Comparison of ENCODE assay signal across 18 cellular contexts in genomic region chr11:134761926-134762247, GRCh38.
A peak's percentile ranks its signal among the peaks of the same experiment; 100 is the strongest.
DNase-seq lines count a peak whose midpoint lies in the region; ATAC-seq and TF ChIP-seq lines count a peak whose summit lies in the region.
"Had no signal": no experiment of that assay in that cellular context is flagged by ENCODE, and none has a peak within 500 bp of the region (broad histone marks: within the 10 kb centered on the region; RNA-seq: fewer than 3 reads in every experiment).

No MANE protein-coding gene starts in this region.

- peak overlapping the region in 2 of 3 donors; percentile 26 to 46 for H3K4me3 ChIP-seq in liver (ENCODE audit: low read depth in 1 of 3, low read length in 3 of 3)
- peak overlapping the region in 1 of 3 donors; percentile 52 for H3K4me3 ChIP-seq in right lobe of liver
- peak overlapping the region; percentile 22 for H3K4me3 ChIP-seq in lung
- H3K4me3 ChIP-seq in tibial artery, result peak overlapping the region; percentile 19 to 37
- H3K4me3 ChIP-seq: SJCRH30 had no signal

- DNase-seq in right lobe of liver (no peak), lung (ENCODE audit: low spot score) (no peak), tibial artery (no peak), DMS 273 (lab: John Stamatoyannopoulos, UW; ENCODE audit: unreplicated experiment) (no peak)
- DNase-seq in activated T-helper 1 cell treated with anti-CD3 and anti-CD28 coated beads, Interleukin-12 subunit alpha, Interleukin-12 subunit beta, Interleukin-2, Interleukin-4 antibody, amounts not matched to agents 30 ng/mL and 10 ng/mL and 1 ng/mL, durations not matched to agents 14 hours and 24 hours and 36 hours (ENCODE audit: low spot score), result no peak
- DNase-seq: activated naive CD4-positive, alpha-beta T cell treated with anti-CD3 and anti-CD28 coated beads for 36 hours; foreskin fibroblast; KBM-7; left colon; NCI-H2029; NCI-H510A treated with DMSO at 0.1 percent for 48 hours; occipital lobe; SJCRH30; T-helper 9 cell had no signal

- TF ChIP-seq CTCF in liver (IDR thresholded peaks at IDR 0.05; ENCODE audit: low read depth, low read length, missing input control) (no peak), right lobe of liver (IDR thresholded peaks at IDR 0.05) (no peak), lung (IDR thresholded peaks at IDR 0.05; ENCODE audit: control extremely low read depth, extremely low read depth) (no peak), tibial artery (IDR thresholded peaks at IDR 0.05) (no peak)

- H3K36me3 Mint-ChIP-seq in activated T-helper 1 cell treated with anti-CD3 and anti-CD28 coated beads, Interleukin-12 subunit alpha, Interleukin-12 subunit beta, Interleukin-2, Interleukin-4 antibody, amounts not matched to agents 30 ng/mL and 10 ng/mL and 1 ng/mL, durations not matched to agents 14 hours and 24 hours and 36 hours (ENCODE audit: low read depth), result no peaks in the 10 kb centered on the region

- H3K27ac Mint-ChIP-seq in activated T-helper 1 cell treated with anti-CD3 and anti-CD28 coated beads, Interleukin-12 subunit alpha, Interleukin-12 subunit beta, Interleukin-2, Interleukin-4 antibody, amounts not matched to agents 30 ng/mL and 10 ng/mL and 1 ng/mL, durations not matched to agents 14 hours and 24 hours and 36 hours, result no peak overlapping the region
- H3K27ac Mint-ChIP-seq: activated naive CD4-positive, alpha-beta T cell treated with anti-CD3 and anti-CD28 coated beads for 36 hours; B cell had no signal

- H3K27ac ChIP-seq in liver (ENCODE audit: low read depth in 1 of 2, low read length in 2 of 2), result no peak overlapping the region
- H3K27ac ChIP-seq in right lobe of liver, result no peak overlapping the region
- H3K27ac ChIP-seq in lung (ENCODE audit: low read depth in 1 of 2, low read length in 1 of 2), result no peak overlapping the region
- no peak overlapping the region for H3K27ac ChIP-seq in tibial artery
- H3K27ac ChIP-seq: SJCRH30 had no signal

- intact Hi-C loops in right lobe of liver (cut with DNase I) (no loop called here), tibial artery (cut with DNase I; ENCODE audit: low total_unique reads) (no loop called here)
- intact Hi-C loops in activated T-helper 1 cell treated with anti-CD3 and anti-CD28 coated beads, Interleukin-12 subunit alpha, Interleukin-12 subunit beta, Interleukin-2, Interleukin-4 antibody, amounts not matched to agents 30 ng/mL and 10 ng/mL and 1 ng/mL, durations not matched to agents 14 hours and 24 hours and 36 hours (cut with micrococcal nuclease), result no loop called here

- peak overlapping the region; percentile 15 for H3K4me3 Mint-ChIP-seq in activated T-helper 1 cell treated with anti-CD3 and anti-CD28 coated beads, Interleukin-12 subunit alpha, Interleukin-12 subunit beta, Interleukin-2, Interleukin-4 antibody, amounts not matched to agents 30 ng/mL and 10 ng/mL and 1 ng/mL, durations not matched to agents 14 hours and 24 hours and 36 hours
- H3K4me3 Mint-ChIP-seq: activated naive CD4-positive, alpha-beta T cell treated with anti-CD3 and anti-CD28 coated beads for 36 hours; B cell had no signal

- no peak for TF ChIP-seq RAD21 in liver (IDR thresholded peaks at IDR 0.05)

- H3K4me1 ChIP-seq in liver (ENCODE audit: control insufficient read depth in 4 of 4, insufficient read depth in 4 of 4, low read length in 3 of 4) (no peaks in the 10 kb centered on the region), right lobe of liver (no peaks in the 10 kb centered on the region), lung (ENCODE audit: control insufficient read depth in 2 of 2, insufficient read depth in 2 of 2, low read length in 2 of 2) (no peaks in the 10 kb centered on the region), tibial artery (no peaks in the 10 kb centered on the region)
- H3K4me1 ChIP-seq: SJCRH30 had no signal

- no peak for ATAC-seq in right lobe of liver
- ATAC-seq in lung (ENCODE audit: insufficient read depth, low FRiP score), result no peak
- ATAC-seq in GM21515 (IDR thresholded peaks at IDR 0.05; ENCODE audit: unreplicated experiment), result no peak
- ATAC-seq in GM21423 (IDR thresholded peaks at IDR 0.05; ENCODE audit: unreplicated experiment), result no peak
- ATAC-seq: left colon had no signal

- no peak for TF ChIP-seq POLR2A in right lobe of liver (IDR thresholded peaks at IDR 0.05)

- no peak overlapping the region for H3K9ac ChIP-seq in liver (ENCODE audit: low read depth in 1 of 2, low read length in 2 of 2)

- H3K36me3 ChIP-seq in liver (ENCODE audit: control insufficient read depth in 4 of 4, insufficient read depth in 3 of 4, low read depth in 1 of 4, low read length in 3 of 4) (no peaks in the 10 kb centered on the region), right lobe of liver (no peaks in the 10 kb centered on the region), lung (ENCODE audit: control insufficient read depth in 2 of 2, insufficient read depth in 2 of 2, low read length in 2 of 2) (no peaks in the 10 kb centered on the region), tibial artery (no peaks in the 10 kb centered on the region)
- H3K36me3 ChIP-seq: SJCRH30 had no signal

- H3K9me3 Mint-ChIP-seq in activated T-helper 1 cell treated with anti-CD3 and anti-CD28 coated beads, Interleukin-12 subunit alpha, Interleukin-12 subunit beta, Interleukin-2, Interleukin-4 antibody, amounts not matched to agents 30 ng/mL and 10 ng/mL and 1 ng/mL, durations not matched to agents 14 hours and 24 hours and 36 hours, result peaks cover 2% of the 10 kb centered on the region

- no peaks in the 10 kb centered on the region for H3K4me1 Mint-ChIP-seq in activated T-helper 1 cell treated with anti-CD3 and anti-CD28 coated beads, Interleukin-12 subunit alpha, Interleukin-12 subunit beta, Interleukin-2, Interleukin-4 antibody, amounts not matched to agents 30 ng/mL and 10 ng/mL and 1 ng/mL, durations not matched to agents 14 hours and 24 hours and 36 hours (ENCODE audit: low read depth)
- H3K4me1 Mint-ChIP-seq: B cell had no signal

- no peaks in the 10 kb centered on the region for H3K9me3 ChIP-seq in liver (ENCODE audit: control insufficient read depth in 4 of 4, low read length in 3 of 4)
- H3K9me3 ChIP-seq in right lobe of liver, result no peaks in the 10 kb centered on the region
- peaks cover 0 to 8% of the 10 kb centered on the region in 2 donors for H3K9me3 ChIP-seq in lung (ENCODE audit: control insufficient read depth in 2 of 2, insufficient read depth in 1 of 2, low read length in 1 of 2)
- no peaks in the 10 kb centered on the region for H3K9me3 ChIP-seq in tibial artery
- H3K9me3 ChIP-seq: SJCRH30 had no signal

- 65% methylated on average over 20 of the region's 20 CpGs for WGBS in liver
- WGBS in right lobe of liver (ENCODE audit: insufficient coverage, low coverage, low lambda C conversion rate, missing lambda C conversion rate), result 89% methylated on average over 12 of the region's 20 CpGs
- 80 to 83% methylated on average over 19 to 20 of the region's 20 CpGs for WGBS in lung, 2 donors

- H3K27me3 ChIP-seq in liver (ENCODE audit: control insufficient read depth in 4 of 4, insufficient read depth in 4 of 4, low read length in 3 of 4), result peaks cover 0 to 3% (median 0%) of the 10 kb centered on the region in 4 donors
- H3K27me3 ChIP-seq in right lobe of liver, result no peaks in the 10 kb centered on the region
- no peaks in the 10 kb centered on the region for H3K27me3 ChIP-seq in lung (ENCODE audit: control insufficient read depth, insufficient read depth)
- no peaks in the 10 kb centered on the region for H3K27me3 ChIP-seq in tibial artery

- no peaks in the 10 kb centered on the region for H3K27me3 Mint-ChIP-seq in activated T-helper 1 cell treated with anti-CD3 and anti-CD28 coated beads, Interleukin-12 subunit alpha, Interleukin-12 subunit beta, Interleukin-2, Interleukin-4 antibody, amounts not matched to agents 30 ng/mL and 10 ng/mL and 1 ng/mL, durations not matched to agents 14 hours and 24 hours and 36 hours (ENCODE audit: insufficient read depth)

TF ChIP-seq in liver, 16 proteins besides CTCF, POLR2A, EP300 and RAD21 (continues in another document):
- TF ChIP-seq FOXA2 (IDR thresholded peaks at IDR 0.05) (no peak), HNF4A (conservative IDR thresholded peaks at IDR 0.05) (no peak), GABPA (IDR thresholded peaks at IDR 0.05 in 1 of 2, conservative IDR thresholded peaks at IDR 0.05 in 1 of 2) (no peak), SP1 (IDR thresholded peaks at IDR 0.05) (no peak), YY1 (IDR thresholded peaks at IDR 0.05) (no peak)
- TF ChIP-seq, protein P1, sequence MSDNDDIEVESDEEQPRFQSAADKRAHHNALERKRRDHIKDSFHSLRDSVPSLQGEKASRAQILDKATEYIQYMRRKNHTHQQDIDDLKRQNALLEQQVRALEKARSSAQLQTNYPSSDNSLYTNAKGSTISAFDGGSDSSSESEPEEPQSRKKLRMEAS (IDR thresholded peaks at IDR 0.05), result no peak
- TF ChIP-seq, protein P2, sequence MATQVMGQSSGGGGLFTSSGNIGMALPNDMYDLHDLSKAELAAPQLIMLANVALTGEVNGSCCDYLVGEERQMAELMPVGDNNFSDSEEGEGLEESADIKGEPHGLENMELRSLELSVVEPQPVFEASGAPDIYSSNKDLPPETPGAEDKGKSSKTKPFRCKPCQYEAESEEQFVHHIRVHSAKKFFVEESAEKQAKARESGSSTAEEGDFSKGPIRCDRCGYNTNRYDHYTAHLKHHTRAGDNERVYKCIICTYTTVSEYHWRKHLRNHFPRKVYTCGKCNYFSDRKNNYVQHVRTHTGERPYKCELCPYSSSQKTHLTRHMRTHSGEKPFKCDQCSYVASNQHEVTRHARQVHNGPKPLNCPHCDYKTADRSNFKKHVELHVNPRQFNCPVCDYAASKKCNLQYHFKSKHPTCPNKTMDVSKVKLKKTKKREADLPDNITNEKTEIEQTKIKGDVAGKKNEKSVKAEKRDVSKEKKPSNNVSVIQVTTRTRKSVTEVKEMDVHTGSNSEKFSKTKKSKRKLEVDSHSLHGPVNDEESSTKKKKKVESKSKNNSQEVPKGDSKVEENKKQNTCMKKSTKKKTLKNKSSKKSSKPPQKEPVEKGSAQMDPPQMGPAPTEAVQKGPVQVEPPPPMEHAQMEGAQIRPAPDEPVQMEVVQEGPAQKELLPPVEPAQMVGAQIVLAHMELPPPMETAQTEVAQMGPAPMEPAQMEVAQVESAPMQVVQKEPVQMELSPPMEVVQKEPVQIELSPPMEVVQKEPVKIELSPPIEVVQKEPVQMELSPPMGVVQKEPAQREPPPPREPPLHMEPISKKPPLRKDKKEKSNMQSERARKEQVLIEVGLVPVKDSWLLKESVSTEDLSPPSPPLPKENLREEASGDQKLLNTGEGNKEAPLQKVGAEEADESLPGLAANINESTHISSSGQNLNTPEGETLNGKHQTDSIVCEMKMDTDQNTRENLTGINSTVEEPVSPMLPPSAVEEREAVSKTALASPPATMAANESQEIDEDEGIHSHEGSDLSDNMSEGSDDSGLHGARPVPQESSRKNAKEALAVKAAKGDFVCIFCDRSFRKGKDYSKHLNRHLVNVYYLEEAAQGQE (IDR thresholded peaks at IDR 0.05), result no peak
